Comparison of ENCODE assay signal across 1 cellular context in genomic region chrX:15336023-15336413, GRCh38.
A peak's percentile ranks its signal among the peaks of the same experiment; 100 is the strongest.
TF ChIP-seq lines count a peak whose summit lies in the region.

No MANE protein-coding gene starts in this region.

TF ChIP-seq in K562, 482 proteins besides CTCF, POLR2A, EP300 and RAD21:
- 0 out of 2 replicates have a peak, but pooled peaks have one; percentile 2 for TF ChIP-seq MYBL2 (IDR thresholded peaks at IDR 0.05; ENCODE audit: low read depth)
- no peak for TF ChIP-seq MYBL2 (CRISPR knock-in tag; IDR thresholded peaks at IDR 0.05; ENCODE audit: borderline replicate concordance)
- no peak for TF ChIP-seq KLF16 (IDR thresholded peaks at IDR 0.05)
- TF ChIP-seq, protein P1, sequence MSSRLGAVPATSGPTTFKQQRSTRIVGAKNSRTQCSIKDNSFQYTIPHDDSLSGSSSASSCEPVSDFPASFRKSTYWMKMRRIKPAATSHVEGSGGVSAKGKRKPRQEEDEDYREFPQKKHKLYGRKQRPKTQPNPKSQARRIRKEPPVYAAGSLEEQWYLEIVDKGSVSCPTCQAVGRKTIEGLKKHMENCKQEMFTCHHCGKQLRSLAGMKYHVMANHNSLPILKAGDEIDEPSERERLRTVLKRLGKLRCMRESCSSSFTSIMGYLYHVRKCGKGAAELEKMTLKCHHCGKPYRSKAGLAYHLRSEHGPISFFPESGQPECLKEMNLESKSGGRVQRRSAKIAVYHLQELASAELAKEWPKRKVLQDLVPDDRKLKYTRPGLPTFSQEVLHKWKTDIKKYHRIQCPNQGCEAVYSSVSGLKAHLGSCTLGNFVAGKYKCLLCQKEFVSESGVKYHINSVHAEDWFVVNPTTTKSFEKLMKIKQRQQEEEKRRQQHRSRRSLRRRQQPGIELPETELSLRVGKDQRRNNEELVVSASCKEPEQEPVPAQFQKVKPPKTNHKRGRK (tag; IDR thresholded peaks at IDR 0.05), result no peak
TF ChIP-seq in K562: peak in this region for 1.
